ENCODE assay signal across 39 cellular contexts in the genomic region with DNA sequence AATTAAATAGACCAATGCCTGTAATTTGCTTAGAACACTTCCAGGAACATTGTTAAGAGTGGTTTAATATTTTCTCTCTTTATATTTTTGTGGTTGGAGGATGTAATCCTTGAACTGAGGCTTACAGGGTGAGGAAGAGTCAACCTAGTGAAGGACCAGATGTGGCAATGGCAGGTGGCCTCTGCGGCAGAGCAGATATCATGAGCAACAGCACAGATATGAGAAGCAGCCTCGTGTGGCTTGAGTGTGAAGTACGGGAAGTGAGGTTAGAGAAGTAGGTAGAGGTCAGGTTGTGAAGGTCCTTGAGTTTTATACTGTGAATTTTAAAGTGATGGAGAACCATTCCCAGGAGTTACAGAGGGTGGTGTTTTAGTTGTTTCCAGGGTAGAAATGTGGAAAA.
"Had no signal": no experiment of that assay in that cellular context is flagged by ENCODE, and none has a peak within 500 bp of the region (broad histone marks: within the 10 kb centered on the region; RNA-seq: fewer than 3 reads in every experiment).

No MANE protein-coding gene starts in this region.

- DNase-seq: activated CD4-positive, alpha-beta memory T cell treated with anti-CD3 and anti-CD28 coated beads, Interleukin-2, amount 10 ng/mL, durations not matched to agents 7 days and 5 days; activated CD4-positive, alpha-beta T cell treated with anti-CD3 and anti-CD28 coated beads for 1 hour; activated CD4-positive, alpha-beta T cell treated with anti-CD3 and anti-CD28 coated beads for 36 hours; activated CD4-positive, alpha-beta T cell treated with anti-CD3 and anti-CD28 coated beads for 48 hours; activated CD4-positive, alpha-beta T cell treated with anti-CD3 and anti-CD28 coated beads, Interleukin-2, amount 10 ng/mL, durations not matched to agents 7 days and 5 days; activated CD4-positive, alpha-beta T cell treated with anti-CD3 and anti-CD28 coated beads, Interleukin-2, amount 50 U/mL, for 48 hours; activated CD4-positive, CD25-positive, alpha-beta regulatory T cell; activated CD8-positive, alpha-beta memory T cell treated with anti-CD3 and anti-CD28 coated beads for 24 hours; activated CD8-positive, alpha-beta memory T cell treated with anti-CD3 and anti-CD28 coated beads, Interleukin-2, amount 10 ng/mL, durations not matched to agents 7 days and 5 days; activated CD8-positive, alpha-beta T cell treated with anti-CD3 and anti-CD28 coated beads, Interleukin-2, amount 10 ng/mL, durations not matched to agents 7 days and 5 days; activated effector memory CD4-positive, alpha-beta T cell treated with anti-CD3 and anti-CD28 coated beads, Interleukin-2, amount 50 U/mL, for 16 hours; activated gamma-delta T cell treated with Interleukin-2 at 50 U/mL for 16 hours; activated naive CD4-positive, alpha-beta T cell; activated naive CD4-positive, alpha-beta T cell treated with anti-CD3 and anti-CD28 coated beads, Interleukin-2, amount 10 ng/mL, durations not matched to agents 7 days and 5 days; activated naive CD8-positive, alpha-beta T cell treated with anti-CD3 and anti-CD28 coated beads for 36 hours; activated T-cell treated with anti-CD3 and anti-CD28 coated beads for 4 hours; activated T-cell treated with anti-CD3 and anti-CD28 coated beads, Interleukin-2, amount 50 U/mL, for 1 hour; activated T-cell treated with anti-CD3 and anti-CD28 coated beads, Interleukin-2, amount 50 U/mL, for 4 hours; activated T-cell treated with anti-CD3 and anti-CD28 coated beads, Interleukin-2, amount 50 U/mL, for 72 hours; adrenal gland; amniotic stem cell; aorta; body of pancreas; brain microvascular endothelial cell; central memory CD4-positive, alpha-beta T cell; cerebellar nuclear complex; SW 1271; T-helper 1 cell; T-helper 2 cell; T-helper 9 cell; WERI-Rb-1 had no signal

- H3K27ac Mint-ChIP-seq: activated CD4-positive, alpha-beta memory T cell treated with anti-CD3 and anti-CD28 coated beads, Interleukin-2, amount 10 ng/mL, durations not matched to agents 7 days and 5 days; activated CD4-positive, alpha-beta T cell treated with anti-CD3 and anti-CD28 coated beads for 36 hours; activated CD4-positive, alpha-beta T cell treated with anti-CD3 and anti-CD28 coated beads, Interleukin-2, amount 10 ng/mL, durations not matched to agents 7 days and 5 days; activated CD8-positive, alpha-beta memory T cell treated with anti-CD3 and anti-CD28 coated beads, Interleukin-2, amount 10 ng/mL, durations not matched to agents 7 days and 5 days; activated CD8-positive, alpha-beta T cell treated with anti-CD3 and anti-CD28 coated beads, Interleukin-2, amount 10 ng/mL, durations not matched to agents 7 days and 5 days; activated naive CD4-positive, alpha-beta T cell treated with anti-CD3 and anti-CD28 coated beads, Interleukin-2, amount 10 ng/mL, durations not matched to agents 7 days and 5 days; activated naive CD8-positive, alpha-beta T cell treated with anti-CD3 and anti-CD28 coated beads for 36 hours; activated T-cell treated with anti-CD3 and anti-CD28 coated beads, Interleukin-2, amount 50 U/mL, for 72 hours; activated T-helper 1 cell treated with anti-CD3 and anti-CD28 coated beads, Interleukin-12 subunit alpha, Interleukin-12 subunit beta, Interleukin-2, Interleukin-4 antibody, amounts not matched to agents 30 ng/mL and 10 ng/mL and 1 ng/mL, durations not matched to agents 14 hours and 24 hours and 36 hours; activated T-helper 17 cell treated with anti-CD3 and anti-CD28 coated beads, Interleukin-2, amount 50 U/mL, for 72 hours; T-helper 1 cell treated with Interleukin-12 subunit alpha and Interleukin-12 subunit beta and Interleukin-4 antibody, amounts not matched to agents 30 μg/mL and 1 μg/mL, for 36 hours; T-helper 2 cell treated with Interferon-gamma antibody and Interleukin-4, amounts not matched to agents 5 μg/mL and 100 μg/mL, for 36 hours; WTC11 had no signal

- H3K4me3 ChIP-seq: adrenal gland, body of pancreas, breast epithelium had no signal

- H3K27ac ChIP-seq: adrenal gland, body of pancreas, brain microvascular endothelial cell, breast epithelium, WERI-Rb-1 had no signal

- H3K4me3 Mint-ChIP-seq: activated CD4-positive, alpha-beta memory T cell treated with anti-CD3 and anti-CD28 coated beads, Interleukin-2, amount 10 ng/mL, durations not matched to agents 7 days and 5 days; activated CD4-positive, alpha-beta T cell treated with anti-CD3 and anti-CD28 coated beads for 36 hours; activated CD4-positive, alpha-beta T cell treated with anti-CD3 and anti-CD28 coated beads, Interleukin-2, amount 10 ng/mL, durations not matched to agents 7 days and 5 days; activated CD8-positive, alpha-beta memory T cell treated with anti-CD3 and anti-CD28 coated beads, Interleukin-2, amount 10 ng/mL, durations not matched to agents 7 days and 5 days; activated CD8-positive, alpha-beta T cell treated with anti-CD3 and anti-CD28 coated beads, Interleukin-2, amount 10 ng/mL, durations not matched to agents 7 days and 5 days; activated naive CD4-positive, alpha-beta T cell treated with anti-CD3 and anti-CD28 coated beads, Interleukin-2, amount 10 ng/mL, durations not matched to agents 7 days and 5 days; activated naive CD8-positive, alpha-beta T cell treated with anti-CD3 and anti-CD28 coated beads for 36 hours; activated T-cell treated with anti-CD3 and anti-CD28 coated beads, Interleukin-2, amount 50 U/mL, for 4 hours; activated T-cell treated with anti-CD3 and anti-CD28 coated beads, Interleukin-2, amount 50 U/mL, for 72 hours; activated T-helper 1 cell treated with anti-CD3 and anti-CD28 coated beads, Interleukin-12 subunit alpha, Interleukin-12 subunit beta, Interleukin-2, Interleukin-4 antibody, amounts not matched to agents 30 ng/mL and 10 ng/mL and 1 ng/mL, durations not matched to agents 14 hours and 24 hours and 36 hours; activated T-helper 17 cell treated with anti-CD3 and anti-CD28 coated beads, Interleukin-2, amount 50 U/mL, for 72 hours; T-helper 1 cell treated with Interleukin-12 subunit alpha and Interleukin-12 subunit beta and Interleukin-4 antibody, amounts not matched to agents 30 μg/mL and 1 μg/mL, for 36 hours; T-helper 2 cell treated with Interferon-gamma antibody and Interleukin-4, amounts not matched to agents 5 μg/mL and 100 μg/mL, for 36 hours; WTC11 had no signal

- H3K4me1 Mint-ChIP-seq: activated CD4-positive, alpha-beta memory T cell treated with anti-CD3 and anti-CD28 coated beads, Interleukin-2, amount 10 ng/mL, durations not matched to agents 7 days and 5 days; activated CD4-positive, alpha-beta T cell treated with anti-CD3 and anti-CD28 coated beads, Interleukin-2, amount 10 ng/mL, durations not matched to agents 7 days and 5 days; activated CD8-positive, alpha-beta memory T cell treated with anti-CD3 and anti-CD28 coated beads, Interleukin-2, amount 10 ng/mL, durations not matched to agents 7 days and 5 days; activated naive CD4-positive, alpha-beta T cell treated with anti-CD3 and anti-CD28 coated beads, Interleukin-2, amount 10 ng/mL, durations not matched to agents 7 days and 5 days; WTC11 had no signal

- H3K9me3 ChIP-seq: adrenal gland had no signal

- H3K27me3 ChIP-seq: adrenal gland, body of pancreas, brain microvascular endothelial cell, breast epithelium had no signal

- H3K27me3 Mint-ChIP-seq: activated CD4-positive, alpha-beta memory T cell treated with anti-CD3 and anti-CD28 coated beads, Interleukin-2, amount 10 ng/mL, durations not matched to agents 7 days and 5 days; activated CD4-positive, alpha-beta T cell treated with anti-CD3 and anti-CD28 coated beads for 36 hours; activated CD8-positive, alpha-beta memory T cell treated with anti-CD3 and anti-CD28 coated beads, Interleukin-2, amount 10 ng/mL, durations not matched to agents 7 days and 5 days; activated naive CD4-positive, alpha-beta T cell treated with anti-CD3 and anti-CD28 coated beads, Interleukin-2, amount 10 ng/mL, durations not matched to agents 7 days and 5 days; activated naive CD8-positive, alpha-beta T cell treated with anti-CD3 and anti-CD28 coated beads for 36 hours; activated T-helper 17 cell treated with anti-CD3 and anti-CD28 coated beads, Interleukin-2, amount 50 U/mL, for 72 hours had no signal

- H3K36me3 ChIP-seq: adrenal gland, brain microvascular endothelial cell, breast epithelium, WERI-Rb-1 had no signal

- ATAC-seq: activated CD4-positive, alpha-beta T cell treated with anti-CD3 and anti-CD28 coated beads for 36 hours; activated CD4-positive, CD25-positive, alpha-beta regulatory T cell treated with anti-CD3 and anti-CD28 coated beads, Interleukin-2, amount 50 U/mL, for 24 hours; activated CD8-positive, alpha-beta memory T cell treated with anti-CD3 and anti-CD28 coated beads, Interleukin-2, amount 10 ng/mL, durations not matched to agents 7 days and 5 days; activated CD8-positive, alpha-beta T cell treated with anti-CD3 and anti-CD28 coated beads, Interleukin-2, amount 10 ng/mL, durations not matched to agents 7 days and 5 days; activated naive CD4-positive, alpha-beta T cell treated with anti-CD3 and anti-CD28 coated beads, Interleukin-2, amount 50 U/mL, for 72 hours; activated T-cell treated with anti-CD3 and anti-CD28 coated beads, Interleukin-2, amount 50 U/mL, for 4 hours; activated T-cell treated with anti-CD3 and anti-CD28 coated beads, Interleukin-2, amount 50 U/mL, for 72 hours; activated T-helper 17 cell treated with anti-CD3 and anti-CD28 coated beads, Interleukin-2, amount 50 U/mL, for 72 hours; body of pancreas; WTC11 had no signal

- H3K4me1 ChIP-seq: adrenal gland, body of pancreas, breast epithelium had no signal
